8 cellular contexts compared by ENCODE assay signal in the genomic region with DNA sequence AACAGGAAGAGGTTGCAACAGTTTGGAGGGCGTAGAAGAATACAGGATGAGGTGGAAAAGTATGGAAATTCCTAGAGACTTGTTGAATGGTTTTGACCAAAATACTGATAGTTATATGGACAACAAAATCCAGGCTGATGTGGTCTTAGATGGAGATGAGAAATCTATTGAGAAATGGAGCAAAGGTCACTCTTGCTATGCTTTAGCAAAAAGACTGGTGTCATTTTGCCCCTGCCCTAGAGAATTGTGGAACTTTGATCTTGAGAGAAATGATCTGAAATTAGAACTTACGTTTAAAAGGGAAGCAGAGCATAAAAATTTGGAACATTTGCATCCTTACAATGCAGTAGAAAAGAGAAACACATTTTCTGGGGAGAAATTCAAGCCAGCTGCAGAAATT.
"Had no signal": no experiment of that assay in that cellular context is flagged by ENCODE, and none has a peak within 500 bp of the region (broad histone marks: within the 10 kb centered on the region; RNA-seq: fewer than 3 reads in every experiment).

No MANE protein-coding gene starts in this region.

- H3K4me3 ChIP-seq: K562 had no signal

- FAIRE-seq: HTR-8/SVneo, K562 had no signal

- H3K4me2 ChIP-seq: KMS-11 had no signal

- H3K9ac ChIP-seq: KMS-11 had no signal

- ATAC-seq: K562 had no signal

- DNase-seq: IMR-90, Karpas-422, KBM-7, KG1 had no signal

- H3K27ac ChIP-seq: HL-60, KMS-11 had no signal
